Comparison of ENCODE assay signal across 9 cellular contexts in genomic region chr12:79547044-79547734, GRCh38.
DNase-seq lines count a peak whose midpoint lies in the region; ATAC-seq and TF ChIP-seq lines count a peak whose summit lies in the region.
"Had no signal": no experiment of that assay in that cellular context is flagged by ENCODE, and none has a peak within 500 bp of the region (broad histone marks: within the 10 kb centered on the region; RNA-seq: fewer than 3 reads in every experiment).

No MANE protein-coding gene starts in this region.

- peak; percentile 23 to 89 for ATAC-seq in left cardiac atrium
- ATAC-seq in left ventricle myocardium superior = no peak
- peak; percentile 58 for ATAC-seq in aorta (ENCODE audit: low FRiP score)
- no peak for ATAC-seq in GM18873 (IDR thresholded peaks at IDR 0.05; ENCODE audit: low FRiP score, unreplicated experiment)

- intact Hi-C loops in left cardiac atrium (cut with DNase I) = no loop called here
- intact Hi-C loops in left ventricle myocardium superior (cut with micrococcal nuclease) = no loop called here
- intact Hi-C loops in aorta (cut with DNase I) = no loop called here

- WGBS in aorta, 2 donors = 17 to 22% methylated on average over 5 of the region's 5 CpGs

- no peak for TF ChIP-seq CTCF in astrocyte of the spinal cord (IDR thresholded peaks at IDR 0.05; ENCODE audit: low read depth, low read length)

- POLR2A ChIA-PET in HEK293T (lab: Yijun Ruan, JAX) = interaction anchor here (1.5 kb wide), 1 partner anchor 143 kb away, joined by 3 read pairs; no protein-coding TSS in a partner anchor

- H3K4me1 ChIP-seq in aorta (ENCODE audit: control insufficient read depth in 1 of 2, insufficient read depth in 2 of 2, low read length in 2 of 2) = peaks cover 9 to 17% of the 10 kb centered on the region in 2 donors

- CTCF ChIA-PET in HEK293T (lab: Yijun Ruan, JAX) = no interaction called here

- H3K9me3 ChIP-seq in aorta (ENCODE audit: control insufficient read depth, low read length) = no peaks in the 10 kb centered on the region

- no peaks in the 10 kb centered on the region for H3K36me3 ChIP-seq in aorta (ENCODE audit: control insufficient read depth in 1 of 2, insufficient read depth in 2 of 2, low read length in 1 of 2)

- no peak overlapping the region for H3K4me3 ChIP-seq in astrocyte of the spinal cord (ENCODE audit: low read depth, low read length)
- no peak overlapping the region for H3K4me3 ChIP-seq in aorta (ENCODE audit: low read length in 2 of 2)

- no peaks in the 10 kb centered on the region for H3K27me3 ChIP-seq in aorta (ENCODE audit: control insufficient read depth in 1 of 2, insufficient read depth in 2 of 2, low read length in 1 of 2)

- in situ Hi-C loops in astrocyte of the spinal cord (cut with HindIII; ENCODE audit: low sequenced_read_pairs) = no loop called here

- H3K27ac ChIP-seq in aorta (ENCODE audit: low read depth in 1 of 2, low read length in 2 of 2) = peak overlapping the region; percentile 91 to 96

- DNase-seq in left cardiac atrium (no peak), left ventricle myocardium superior (no peak), astrocyte of the spinal cord (ENCODE audit: low read depth, low spot score) (peak; percentile 81), kidney glomerular epithelial cell (lab: John Stamatoyannopoulos, UW) (peak; percentile 99), aorta (no peak), HEK293T (ENCODE audit: extremely low spot score) (no peak)
- no peak for DNase-seq in effector CD4-positive, alpha-beta T cell
- DNase-seq: SHP77 treated with DMSO at 0.1 percent for 48 hours had no signal

TF ChIP-seq in HEK293T, 16 proteins besides CTCF, POLR2A, EP300 and RAD21:
- TF ChIP-seq ELF4 (IDR thresholded peaks at IDR 0.05) = no peak
- TF ChIP-seq BHLHE40 (IDR thresholded peaks at IDR 0.05; ENCODE audit: borderline replicate concordance) = no peak
- TF ChIP-seq TARDBP (IDR thresholded peaks at IDR 0.05) = no peak
- no peak for TF ChIP-seq FOXK2 (IDR thresholded peaks at IDR 0.05)

Comparison
In these comparisons a context has a peak if more than half of its experiments do, and no peak if none do; other contexts are left out.
1. ATAC-seq: peak in left cardiac atrium (2 of 2) and aorta (single experiment); none in left ventricle myocardium superior (single experiment) and GM18873 (single experiment).
2. DNase-seq: peak in astrocyte of the spinal cord (single experiment) and kidney glomerular epithelial cell (single experiment); none in left cardiac atrium (single experiment), left ventricle myocardium superior (single experiment), aorta (0 of 2), HEK293T (single experiment) and effector CD4-positive, alpha-beta T cell (single experiment).